ENCODE assay signal across 1 cellular context in the genomic region with DNA sequence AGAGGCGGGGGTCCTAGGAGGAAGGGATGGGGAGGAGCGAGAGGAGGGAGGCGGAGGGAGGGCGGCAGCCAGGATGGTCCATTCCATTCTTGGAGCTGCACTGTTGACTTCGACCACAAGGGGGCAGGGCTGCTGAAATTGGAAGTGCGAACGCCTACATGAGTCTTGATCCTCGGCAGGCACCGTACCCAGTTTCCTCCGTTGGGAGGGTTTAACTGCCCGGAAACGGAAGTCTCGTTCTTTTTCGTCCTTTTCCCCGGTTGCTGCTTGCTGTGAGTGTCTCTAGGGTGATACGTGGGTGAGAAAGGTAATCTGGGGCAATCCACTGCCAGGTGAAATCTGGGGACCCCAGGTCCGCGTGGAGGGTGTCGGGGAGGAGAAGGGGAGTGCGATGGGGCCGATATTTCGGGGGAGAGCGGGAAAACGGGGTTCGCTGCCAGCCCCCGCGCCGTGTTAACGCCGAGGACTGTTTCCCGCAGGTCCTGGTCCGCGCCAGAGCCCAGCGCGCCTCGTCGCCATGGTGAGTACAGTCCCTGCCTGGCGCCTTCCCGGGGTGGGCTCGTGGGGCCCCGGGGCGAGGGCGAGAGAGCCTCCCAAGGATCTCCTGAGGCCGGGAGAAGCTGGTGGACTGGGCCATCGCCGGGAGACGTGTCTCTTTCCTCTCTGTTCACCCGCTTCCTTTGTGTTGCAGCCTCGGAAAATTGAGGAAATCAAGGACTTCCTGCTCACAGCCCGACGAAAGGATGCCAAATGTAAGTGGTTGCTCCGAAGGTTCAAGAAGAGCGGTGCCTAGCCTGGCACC.
A peak's percentile ranks its signal among the peaks of the same experiment; 100 is the strongest.
TF ChIP-seq lines count a peak whose summit lies in the region.

A gene (plus strand): TSS at position 240 of the 802 bp plus-strand sequence. CDS start 278 bp downstream, at position 518.

TF ChIP-seq in K562, 482 proteins besides CTCF, POLR2A, EP300 and RAD21 (continued from another document and continues in another):
- TF ChIP-seq, protein P1, sequence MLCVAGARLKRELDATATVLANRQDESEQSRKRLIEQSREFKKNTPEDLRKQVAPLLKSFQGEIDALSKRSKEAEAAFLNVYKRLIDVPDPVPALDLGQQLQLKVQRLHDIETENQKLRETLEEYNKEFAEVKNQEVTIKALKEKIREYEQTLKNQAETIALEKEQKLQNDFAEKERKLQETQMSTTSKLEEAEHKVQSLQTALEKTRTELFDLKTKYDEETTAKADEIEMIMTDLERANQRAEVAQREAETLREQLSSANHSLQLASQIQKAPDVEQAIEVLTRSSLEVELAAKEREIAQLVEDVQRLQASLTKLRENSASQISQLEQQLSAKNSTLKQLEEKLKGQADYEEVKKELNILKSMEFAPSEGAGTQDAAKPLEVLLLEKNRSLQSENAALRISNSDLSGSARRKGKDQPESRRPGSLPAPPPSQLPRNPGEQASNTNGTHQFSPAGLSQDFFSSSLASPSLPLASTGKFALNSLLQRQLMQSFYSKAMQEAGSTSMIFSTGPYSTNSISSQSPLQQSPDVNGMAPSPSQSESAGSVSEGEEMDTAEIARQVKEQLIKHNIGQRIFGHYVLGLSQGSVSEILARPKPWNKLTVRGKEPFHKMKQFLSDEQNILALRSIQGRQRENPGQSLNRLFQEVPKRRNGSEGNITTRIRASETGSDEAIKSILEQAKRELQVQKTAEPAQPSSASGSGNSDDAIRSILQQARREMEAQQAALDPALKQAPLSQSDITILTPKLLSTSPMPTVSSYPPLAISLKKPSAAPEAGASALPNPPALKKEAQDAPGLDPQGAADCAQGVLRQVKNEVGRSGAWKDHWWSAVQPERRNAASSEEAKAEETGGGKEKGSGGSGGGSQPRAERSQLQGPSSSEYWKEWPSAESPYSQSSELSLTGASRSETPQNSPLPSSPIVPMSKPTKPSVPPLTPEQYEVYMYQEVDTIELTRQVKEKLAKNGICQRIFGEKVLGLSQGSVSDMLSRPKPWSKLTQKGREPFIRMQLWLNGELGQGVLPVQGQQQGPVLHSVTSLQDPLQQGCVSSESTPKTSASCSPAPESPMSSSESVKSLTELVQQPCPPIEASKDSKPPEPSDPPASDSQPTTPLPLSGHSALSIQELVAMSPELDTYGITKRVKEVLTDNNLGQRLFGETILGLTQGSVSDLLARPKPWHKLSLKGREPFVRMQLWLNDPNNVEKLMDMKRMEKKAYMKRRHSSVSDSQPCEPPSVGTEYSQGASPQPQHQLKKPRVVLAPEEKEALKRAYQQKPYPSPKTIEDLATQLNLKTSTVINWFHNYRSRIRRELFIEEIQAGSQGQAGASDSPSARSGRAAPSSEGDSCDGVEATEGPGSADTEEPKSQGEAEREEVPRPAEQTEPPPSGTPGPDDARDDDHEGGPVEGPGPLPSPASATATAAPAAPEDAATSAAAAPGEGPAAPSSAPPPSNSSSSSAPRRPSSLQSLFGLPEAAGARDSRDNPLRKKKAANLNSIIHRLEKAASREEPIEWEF (CRISPR knock-in tag; IDR thresholded peaks at IDR 0.05) = no peak
- TF ChIP-seq, protein P2, sequence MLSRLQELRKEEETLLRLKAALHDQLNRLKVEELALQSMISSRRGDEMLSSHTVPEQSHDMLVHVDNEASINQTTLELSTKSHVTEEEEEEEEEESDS (CRISPR knock-in tag; IDR thresholded peaks at IDR 0.05) = no peak
- TF ChIP-seq ZNF134 (CRISPR knock-in tag; conservative IDR thresholded peaks at IDR 0.05) = no peak
- TF ChIP-seq SMARCB1 (IDR thresholded peaks at IDR 0.05; ENCODE audit: insufficient read length, low read depth) = no peak
- TF ChIP-seq RB1 (IDR thresholded peaks at IDR 0.05; ENCODE audit: low read depth) = no peak; the same call in 1 of the 2 replicates
- TF ChIP-seq, protein P3, sequence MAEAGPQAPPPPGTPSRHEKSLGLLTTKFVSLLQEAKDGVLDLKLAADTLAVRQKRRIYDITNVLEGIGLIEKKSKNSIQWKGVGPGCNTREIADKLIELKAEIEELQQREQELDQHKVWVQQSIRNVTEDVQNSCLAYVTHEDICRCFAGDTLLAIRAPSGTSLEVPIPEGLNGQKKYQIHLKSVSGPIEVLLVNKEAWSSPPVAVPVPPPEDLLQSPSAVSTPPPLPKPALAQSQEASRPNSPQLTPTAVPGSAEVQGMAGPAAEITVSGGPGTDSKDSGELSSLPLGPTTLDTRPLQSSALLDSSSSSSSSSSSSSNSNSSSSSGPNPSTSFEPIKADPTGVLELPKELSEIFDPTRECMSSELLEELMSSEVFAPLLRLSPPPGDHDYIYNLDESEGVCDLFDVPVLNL (CRISPR knock-in tag; IDR thresholded peaks at IDR 0.05; ENCODE audit: low read depth) = no peak
- TF ChIP-seq, protein P4, sequence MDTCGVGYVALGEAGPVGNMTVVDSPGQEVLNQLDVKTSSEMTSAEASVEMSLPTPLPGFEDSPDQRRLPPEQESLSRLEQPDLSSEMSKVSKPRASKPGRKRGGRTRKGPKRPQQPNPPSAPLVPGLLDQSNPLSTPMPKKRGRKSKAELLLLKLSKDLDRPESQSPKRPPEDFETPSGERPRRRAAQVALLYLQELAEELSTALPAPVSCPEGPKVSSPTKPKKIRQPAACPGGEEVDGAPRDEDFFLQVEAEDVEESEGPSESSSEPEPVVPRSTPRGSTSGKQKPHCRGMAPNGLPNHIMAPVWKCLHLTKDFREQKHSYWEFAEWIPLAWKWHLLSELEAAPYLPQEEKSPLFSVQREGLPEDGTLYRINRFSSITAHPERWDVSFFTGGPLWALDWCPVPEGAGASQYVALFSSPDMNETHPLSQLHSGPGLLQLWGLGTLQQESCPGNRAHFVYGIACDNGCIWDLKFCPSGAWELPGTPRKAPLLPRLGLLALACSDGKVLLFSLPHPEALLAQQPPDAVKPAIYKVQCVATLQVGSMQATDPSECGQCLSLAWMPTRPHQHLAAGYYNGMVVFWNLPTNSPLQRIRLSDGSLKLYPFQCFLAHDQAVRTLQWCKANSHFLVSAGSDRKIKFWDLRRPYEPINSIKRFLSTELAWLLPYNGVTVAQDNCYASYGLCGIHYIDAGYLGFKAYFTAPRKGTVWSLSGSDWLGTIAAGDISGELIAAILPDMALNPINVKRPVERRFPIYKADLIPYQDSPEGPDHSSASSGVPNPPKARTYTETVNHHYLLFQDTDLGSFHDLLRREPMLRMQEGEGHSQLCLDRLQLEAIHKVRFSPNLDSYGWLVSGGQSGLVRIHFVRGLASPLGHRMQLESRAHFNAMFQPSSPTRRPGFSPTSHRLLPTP (IDR thresholded peaks at IDR 0.05; ENCODE audit: borderline replicate concordance, extremely low read depth, insufficient read length) = no peak
- TF ChIP-seq, protein P5, sequence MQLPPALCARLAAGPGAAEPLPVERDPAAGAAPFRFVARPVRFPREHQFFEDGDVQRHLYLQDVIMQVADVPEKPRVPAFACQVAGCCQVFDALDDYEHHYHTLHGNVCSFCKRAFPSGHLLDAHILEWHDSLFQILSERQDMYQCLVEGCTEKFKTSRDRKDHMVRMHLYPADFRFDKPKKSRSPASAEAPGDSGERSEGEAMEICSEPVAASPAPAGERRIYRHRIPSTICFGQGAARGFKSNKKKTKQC (CRISPR knock-in tag; IDR thresholded peaks at IDR 0.05) = no peak; the same call in 1 of the 2 replicates
- TF ChIP-seq, protein P6, sequence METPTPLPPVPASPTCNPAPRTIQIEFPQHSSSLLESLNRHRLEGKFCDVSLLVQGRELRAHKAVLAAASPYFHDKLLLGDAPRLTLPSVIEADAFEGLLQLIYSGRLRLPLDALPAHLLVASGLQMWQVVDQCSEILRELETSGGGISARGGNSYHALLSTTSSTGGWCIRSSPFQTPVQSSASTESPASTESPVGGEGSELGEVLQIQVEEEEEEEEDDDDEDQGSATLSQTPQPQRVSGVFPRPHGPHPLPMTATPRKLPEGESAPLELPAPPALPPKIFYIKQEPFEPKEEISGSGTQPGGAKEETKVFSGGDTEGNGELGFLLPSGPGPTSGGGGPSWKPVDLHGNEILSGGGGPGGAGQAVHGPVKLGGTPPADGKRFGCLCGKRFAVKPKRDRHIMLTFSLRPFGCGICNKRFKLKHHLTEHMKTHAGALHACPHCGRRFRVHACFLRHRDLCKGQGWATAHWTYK (CRISPR knock-in tag; IDR thresholded peaks at IDR 0.05) = no peak
- TF ChIP-seq CC2D1A (IDR thresholded peaks at IDR 0.05) = peak; percentile 42; the same call in 1 of the 2 replicates
- TF ChIP-seq ZNF764 (CRISPR knock-in tag; IDR thresholded peaks at IDR 0.05; ENCODE audit: low read depth) = no peak
- peak; percentile 75 for TF ChIP-seq CREM (IDR thresholded peaks at IDR 0.05; ENCODE audit: low read depth)
- no peak for TF ChIP-seq DDX20 (tag; IDR thresholded peaks at IDR 0.05; ENCODE audit: low read depth)
- TF ChIP-seq, protein P7, sequence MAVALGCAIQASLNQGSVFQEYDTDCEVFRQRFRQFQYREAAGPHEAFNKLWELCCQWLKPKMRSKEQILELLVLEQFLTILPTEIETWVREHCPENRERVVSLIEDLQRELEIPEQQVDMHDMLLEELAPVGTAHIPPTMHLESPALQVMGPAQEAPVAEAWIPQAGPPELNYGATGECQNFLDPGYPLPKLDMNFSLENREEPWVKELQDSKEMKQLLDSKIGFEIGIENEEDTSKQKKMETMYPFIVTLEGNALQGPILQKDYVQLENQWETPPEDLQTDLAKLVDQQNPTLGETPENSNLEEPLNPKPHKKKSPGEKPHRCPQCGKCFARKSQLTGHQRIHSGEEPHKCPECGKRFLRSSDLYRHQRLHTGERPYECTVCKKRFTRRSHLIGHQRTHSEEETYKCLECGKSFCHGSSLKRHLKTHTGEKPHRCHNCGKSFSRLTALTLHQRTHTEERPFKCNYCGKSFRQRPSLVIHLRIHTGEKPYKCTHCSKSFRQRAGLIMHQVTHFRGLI (CRISPR knock-in tag; IDR thresholded peaks at IDR 0.05) = no peak
- TF ChIP-seq, protein P8, sequence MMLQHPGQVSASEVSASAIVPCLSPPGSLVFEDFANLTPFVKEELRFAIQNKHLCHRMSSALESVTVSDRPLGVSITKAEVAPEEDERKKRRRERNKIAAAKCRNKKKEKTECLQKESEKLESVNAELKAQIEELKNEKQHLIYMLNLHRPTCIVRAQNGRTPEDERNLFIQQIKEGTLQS (IDR thresholded peaks at IDR 0.05) = peak; percentile 8; the same call in 1 of the 2 replicates
- TF ChIP-seq, protein P8 (CRISPR knock-in tag; conservative IDR thresholded peaks at IDR 0.05) = no peak
- TF ChIP-seq NRF1 (conservative IDR thresholded peaks at IDR 0.05 in 1 of 2, IDR thresholded peaks at IDR 0.05 in 1 of 2) = no peak
- TF ChIP-seq ARID2 (IDR thresholded peaks at IDR 0.05) = no peak
- TF ChIP-seq ETV1 (tag; conservative IDR thresholded peaks at IDR 0.05; ENCODE audit: low read depth) = peak; percentile 87
- 0 out of 4 replicates have a peak, but pooled peaks of 1 of the 2 experiments have one; percentile 11 for TF ChIP-seq KDM1A (IDR thresholded peaks at IDR 0.05)
- TF ChIP-seq, protein P9, sequence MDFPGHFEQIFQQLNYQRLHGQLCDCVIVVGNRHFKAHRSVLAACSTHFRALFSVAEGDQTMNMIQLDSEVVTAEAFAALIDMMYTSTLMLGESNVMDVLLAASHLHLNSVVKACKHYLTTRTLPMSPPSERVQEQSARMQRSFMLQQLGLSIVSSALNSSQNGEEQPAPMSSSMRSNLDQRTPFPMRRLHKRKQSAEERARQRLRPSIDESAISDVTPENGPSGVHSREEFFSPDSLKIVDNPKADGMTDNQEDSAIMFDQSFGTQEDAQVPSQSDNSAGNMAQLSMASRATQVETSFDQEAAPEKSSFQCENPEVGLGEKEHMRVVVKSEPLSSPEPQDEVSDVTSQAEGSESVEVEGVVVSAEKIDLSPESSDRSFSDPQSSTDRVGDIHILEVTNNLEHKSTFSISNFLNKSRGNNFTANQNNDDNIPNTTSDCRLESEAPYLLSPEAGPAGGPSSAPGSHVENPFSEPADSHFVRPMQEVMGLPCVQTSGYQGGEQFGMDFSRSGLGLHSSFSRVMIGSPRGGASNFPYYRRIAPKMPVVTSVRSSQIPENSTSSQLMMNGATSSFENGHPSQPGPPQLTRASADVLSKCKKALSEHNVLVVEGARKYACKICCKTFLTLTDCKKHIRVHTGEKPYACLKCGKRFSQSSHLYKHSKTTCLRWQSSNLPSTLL (IDR thresholded peaks at IDR 0.05) = no peak
- 0 out of 2 replicates have a peak, but pooled peaks have one; percentile 43 for TF ChIP-seq DPF2 (IDR thresholded peaks at IDR 0.05)
- TF ChIP-seq, protein P10, sequence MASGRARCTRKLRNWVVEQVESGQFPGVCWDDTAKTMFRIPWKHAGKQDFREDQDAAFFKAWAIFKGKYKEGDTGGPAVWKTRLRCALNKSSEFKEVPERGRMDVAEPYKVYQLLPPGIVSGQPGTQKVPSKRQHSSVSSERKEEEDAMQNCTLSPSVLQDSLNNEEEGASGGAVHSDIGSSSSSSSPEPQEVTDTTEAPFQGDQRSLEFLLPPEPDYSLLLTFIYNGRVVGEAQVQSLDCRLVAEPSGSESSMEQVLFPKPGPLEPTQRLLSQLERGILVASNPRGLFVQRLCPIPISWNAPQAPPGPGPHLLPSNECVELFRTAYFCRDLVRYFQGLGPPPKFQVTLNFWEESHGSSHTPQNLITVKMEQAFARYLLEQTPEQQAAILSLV (tag; IDR thresholded peaks at IDR 0.05) = no peak
- TF ChIP-seq HDGF (IDR thresholded peaks at IDR 0.05) = no peak
- TF ChIP-seq GATAD2A (IDR thresholded peaks at IDR 0.05) = peak; percentile 82; the same call in 1 of the 2 replicates
- TF ChIP-seq, protein P11, sequence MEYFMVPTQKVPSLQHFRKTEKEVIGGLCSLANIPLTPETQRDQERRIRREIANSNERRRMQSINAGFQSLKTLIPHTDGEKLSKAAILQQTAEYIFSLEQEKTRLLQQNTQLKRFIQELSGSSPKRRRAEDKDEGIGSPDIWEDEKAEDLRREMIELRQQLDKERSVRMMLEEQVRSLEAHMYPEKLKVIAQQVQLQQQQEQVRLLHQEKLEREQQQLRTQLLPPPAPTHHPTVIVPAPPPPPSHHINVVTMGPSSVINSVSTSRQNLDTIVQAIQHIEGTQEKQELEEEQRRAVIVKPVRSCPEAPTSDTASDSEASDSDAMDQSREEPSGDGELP (CRISPR knock-in tag; IDR thresholded peaks at IDR 0.05; ENCODE audit: borderline replicate concordance) = peak; percentile 60
- no peak for TF ChIP-seq RUNX1 (IDR thresholded peaks at IDR 0.05; ENCODE audit: low read depth)
- TF ChIP-seq, protein P12, sequence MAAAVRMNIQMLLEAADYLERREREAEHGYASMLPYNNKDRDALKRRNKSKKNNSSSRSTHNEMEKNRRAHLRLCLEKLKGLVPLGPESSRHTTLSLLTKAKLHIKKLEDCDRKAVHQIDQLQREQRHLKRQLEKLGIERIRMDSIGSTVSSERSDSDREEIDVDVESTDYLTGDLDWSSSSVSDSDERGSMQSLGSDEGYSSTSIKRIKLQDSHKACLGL (CRISPR knock-in tag; IDR thresholded peaks at IDR 0.05; ENCODE audit: borderline replicate concordance, poor library complexity, severe bottlenecking) = no peak
- no peak; the same call in 1 of the 2 replicates for TF ChIP-seq TGIF2 (CRISPR knock-in tag; IDR thresholded peaks at IDR 0.05)
- TF ChIP-seq ZNF57 (CRISPR knock-in tag; IDR thresholded peaks at IDR 0.05) = no peak
- no peak for TF ChIP-seq CBX8 (IDR thresholded peaks at IDR 0.05; ENCODE audit: borderline replicate concordance, extremely low read depth, low read depth, low read length, poor library complexity, severe bottlenecking)
- no peak for TF ChIP-seq PCBP2 (IDR thresholded peaks at IDR 0.05; ENCODE audit: low read depth, low read length, poor library complexity, severe bottlenecking)
- TF ChIP-seq ZNF3 (CRISPR knock-in tag; IDR thresholded peaks at IDR 0.05) = no peak
- TF ChIP-seq, protein P13, sequence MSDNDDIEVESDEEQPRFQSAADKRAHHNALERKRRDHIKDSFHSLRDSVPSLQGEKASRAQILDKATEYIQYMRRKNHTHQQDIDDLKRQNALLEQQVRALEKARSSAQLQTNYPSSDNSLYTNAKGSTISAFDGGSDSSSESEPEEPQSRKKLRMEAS (CRISPR knock-in tag; IDR thresholded peaks at IDR 0.05) = peak; percentile 38; the same call in 1 of the 2 replicates
- TF ChIP-seq ZNF224 (CRISPR knock-in tag; IDR thresholded peaks at IDR 0.05) = no peak
- no peak for TF ChIP-seq YBX1 (IDR thresholded peaks at IDR 0.05)
- no peak for TF ChIP-seq ADNP (tag; IDR thresholded peaks at IDR 0.05)
- TF ChIP-seq SPI1 (IDR thresholded peaks at IDR 0.05; ENCODE audit: borderline replicate concordance, low read depth, low read length) = 0 out of 2 replicates have a peak, but pooled peaks have one; percentile 49
